ENCODE assay signal across 12 cellular contexts in the genomic region with DNA sequence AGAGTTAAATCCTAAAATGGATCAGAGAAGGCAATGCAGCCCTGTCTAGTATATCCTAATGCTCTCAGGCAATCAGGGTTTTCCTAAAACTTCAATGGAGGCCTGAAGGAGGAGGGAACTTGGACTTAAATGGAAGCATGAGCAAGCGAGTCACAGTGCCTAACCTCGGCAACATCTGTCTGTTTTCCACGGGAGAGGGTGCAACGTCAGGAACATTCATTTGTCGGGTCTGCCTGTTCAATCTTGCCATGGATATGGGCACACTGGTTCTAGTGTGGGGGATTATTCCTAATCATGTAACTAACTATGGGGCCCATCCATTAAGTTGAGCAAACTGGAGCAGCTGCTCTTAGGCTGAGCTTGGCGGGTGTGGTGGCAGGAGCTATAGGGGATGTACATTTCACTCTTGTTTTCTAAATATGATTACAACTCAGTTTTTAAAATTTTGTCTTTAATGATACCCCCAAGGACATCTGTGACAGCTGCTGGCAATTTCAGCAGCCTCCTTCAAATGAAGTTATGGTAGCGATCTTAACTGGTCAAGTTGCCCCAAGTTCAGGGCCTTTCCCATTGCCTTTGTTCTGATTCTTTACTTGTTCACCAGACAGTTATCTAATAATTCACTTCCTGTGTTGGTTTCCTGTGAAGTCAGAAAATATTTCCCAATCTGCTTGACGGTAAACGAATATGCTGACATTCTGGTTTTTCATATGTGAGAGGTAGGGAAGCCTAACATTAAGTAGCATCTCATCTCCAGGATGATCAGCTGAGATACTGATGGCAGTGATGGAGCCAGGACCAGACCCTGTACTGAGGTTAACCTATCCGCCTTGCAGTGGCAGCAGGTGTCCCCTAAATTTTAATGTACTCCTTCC. TPM values are rescaled to one million over a fixed set of nuclear protein-coding genes. Genes with fewer than 3 reads are reported as not detected.
DNase-seq lines count a peak whose midpoint lies in the region; ATAC-seq and TF ChIP-seq lines count a peak whose summit lies in the region.
"Had no signal": no experiment of that assay in that cellular context is flagged by ENCODE, and none has a peak within 500 bp of the region (broad histone marks: within the 10 kb centered on the region; RNA-seq: fewer than 3 reads in every experiment).

No MANE protein-coding gene starts in this region.

- H3K4me1 ChIP-seq in CD8-positive, alpha-beta T cell (ENCODE audit: insufficient read depth, low read length): no peaks in the 10 kb centered on the region

- no peaks in the 10 kb centered on the region for H3K36me3 ChIP-seq in CD8-positive, alpha-beta T cell (ENCODE audit: insufficient read depth, low read length)

- DNase-seq in CD8-positive, alpha-beta T cell: peak in 1 of 7 experiments; percentile 26
- no peak for DNase-seq in activated CD4-positive, alpha-beta memory T cell treated with anti-CD3 and anti-CD28 coated beads, Interleukin-2, amount 10 ng/mL, durations not matched to agents 7 days and 5 days
- DNase-seq in lung microvascular endothelial cell (ENCODE audit: low read depth in 2 of 2) (peak; percentile 46 to 82), SHP77 treated with DMSO at 0.1 percent for 48 hours (lab: John Stamatoyannopoulos, UW) (no peak), cerebellar nuclear complex (lab: John Stamatoyannopoulos, UW) (no peak), superior temporal gyrus (ENCODE audit: extremely low spot score) (no peak)
- DNase-seq in stimulated activated CD8-positive, alpha-beta memory T cell treated with anti-CD3 and anti-CD28 coated beads, Interleukin-4, amount 100 ng/mL, for 48 hours: no peak
- DNase-seq: activated CD4-positive, alpha-beta T cell treated with anti-CD3 and anti-CD28 coated beads, Interleukin-2, amount 50 U/mL, for 48 hours; DMS153; NCI-H1092 had no signal

- peak overlapping the region; percentile 86 for H3K27ac Mint-ChIP-seq in CD8-positive, alpha-beta T cell
- H3K27ac Mint-ChIP-seq in activated CD4-positive, alpha-beta memory T cell treated with anti-CD3 and anti-CD28 coated beads, Interleukin-2, amount 10 ng/mL, durations not matched to agents 7 days and 5 days: peak overlapping the region; percentile 23

- H3K9me3 ChIP-seq in CD8-positive, alpha-beta T cell (ENCODE audit: low read length): no peaks in the 10 kb centered on the region

- intact Hi-C loops in CD8-positive, alpha-beta T cell (cut with DNase I, micrococcal nuclease): no loop called here

- no peak overlapping the region for H3K27ac ChIP-seq in CD8-positive, alpha-beta T cell (ENCODE audit: low read depth, low read length)

- POLR2A ChIA-PET in CD8-positive, alpha-beta T cell (lab: Charles Lee): no interaction called here
- POLR2A ChIA-PET in activated CD4-positive, alpha-beta memory T cell treated with anti-CD3 and anti-CD28 coated beads, Interleukin-2, amount 10 ng/mL, durations not matched to agents 7 days and 5 days (lab: Charles Lee): interaction anchor here (0.9 to 1.8 kb wide), 2 partner anchors 28 to 113 kb away, joined by 3 to 5 read pairs; a partner anchor contains a TSS

- H3K4me3 ChIP-seq in CD8-positive, alpha-beta T cell (ENCODE audit: low read depth, low read length): no peak overlapping the region

- CTCF ChIA-PET in CD8-positive, alpha-beta T cell (lab: Charles Lee): interaction anchor here (0.8 kb wide), 1 partner anchor 105 kb away, joined by 3 read pairs; no protein-coding TSS in a partner anchor
- CTCF ChIA-PET in activated CD4-positive, alpha-beta memory T cell treated with anti-CD3 and anti-CD28 coated beads, Interleukin-2, amount 10 ng/mL, durations not matched to agents 7 days and 5 days (lab: Charles Lee): interaction anchor here (0.8 to 1.7 kb wide), 3 partner anchors 9 to 24 kb away, joined by 3 to 6 read pairs (median 3); no protein-coding TSS in a partner anchor

- no peaks in the 10 kb centered on the region for H3K36me3 Mint-ChIP-seq in CD8-positive, alpha-beta T cell
- no peaks in the 10 kb centered on the region for H3K36me3 Mint-ChIP-seq in activated CD4-positive, alpha-beta memory T cell treated with anti-CD3 and anti-CD28 coated beads, Interleukin-2, amount 10 ng/mL, durations not matched to agents 7 days and 5 days (ENCODE audit: low read depth)

- H3K27me3 Mint-ChIP-seq in CD8-positive, alpha-beta T cell (ENCODE audit: low read depth): no peaks in the 10 kb centered on the region
- H3K27me3 Mint-ChIP-seq in activated CD4-positive, alpha-beta memory T cell treated with anti-CD3 and anti-CD28 coated beads, Interleukin-2, amount 10 ng/mL, durations not matched to agents 7 days and 5 days: no peaks in the 10 kb centered on the region

- ATAC-seq in CD8-positive, alpha-beta T cell: peak; percentile 80
- ATAC-seq in HG03354 (IDR thresholded peaks at IDR 0.05; ENCODE audit: poor library complexity, severe bottlenecking, unreplicated experiment): peak; percentile 32

- H3K4me1 Mint-ChIP-seq in CD8-positive, alpha-beta T cell (ENCODE audit: low read depth): peaks cover 30% of the 10 kb centered on the region
- peaks cover 41% of the 10 kb centered on the region for H3K4me1 Mint-ChIP-seq in activated CD4-positive, alpha-beta memory T cell treated with anti-CD3 and anti-CD28 coated beads, Interleukin-2, amount 10 ng/mL, durations not matched to agents 7 days and 5 days

- H3K4me3 Mint-ChIP-seq in CD8-positive, alpha-beta T cell: peak overlapping the region; percentile 46
- H3K4me3 Mint-ChIP-seq in activated CD4-positive, alpha-beta memory T cell treated with anti-CD3 and anti-CD28 coated beads, Interleukin-2, amount 10 ng/mL, durations not matched to agents 7 days and 5 days: no peak overlapping the region
- H3K4me3 Mint-ChIP-seq: neural crest cell had no signal

- no peak for TF ChIP-seq CTCF in CD8-positive, alpha-beta T cell (IDR thresholded peaks at IDR 0.05)

- no peaks in the 10 kb centered on the region for H3K9me3 Mint-ChIP-seq in CD8-positive, alpha-beta T cell
- no peaks in the 10 kb centered on the region for H3K9me3 Mint-ChIP-seq in activated CD4-positive, alpha-beta memory T cell treated with anti-CD3 and anti-CD28 coated beads, Interleukin-2, amount 10 ng/mL, durations not matched to agents 7 days and 5 days
- H3K9me3 Mint-ChIP-seq: neural crest cell had no signal

- no peaks in the 10 kb centered on the region for H3K27me3 ChIP-seq in CD8-positive, alpha-beta T cell (ENCODE audit: insufficient read depth, low read length)

RNA-seq across cellular contexts. Expression of a gene that starts 21.6 kb away (rescaled TPM):
- 10 to 100 TPM; 14.3 to 16.7 TPM for total RNA-seq in CD8-positive, alpha-beta T cell
- total RNA-seq in activated CD4-positive, alpha-beta memory T cell treated with anti-CD3 and anti-CD28 coated beads, Interleukin-2, amount 10 ng/mL, durations not matched to agents 7 days and 5 days: 1 to 10 TPM; 5.1 to 7.5 TPM
- 5.6 and 8.7 TPM in 2 replicates for total RNA-seq in lung microvascular endothelial cell

Comparison
In these comparisons a context has a peak if more than half of its experiments do, and no peak if none do; other contexts are left out.
1. DNase-seq: peak in lung microvascular endothelial cell (2 of 2); none in activated CD4-positive, alpha-beta memory T cell treated with anti-CD3 and anti-CD28 coated beads, Interleukin-2, amount 10 ng/mL, durations not matched to agents 7 days and 5 days (single experiment), SHP77 treated with DMSO at 0.1 percent for 48 hours (single experiment), cerebellar nuclear complex (0 of 2), stimulated activated CD8-positive, alpha-beta memory T cell treated with anti-CD3 and anti-CD28 coated beads, Interleukin-4, amount 100 ng/mL, for 48 hours (single experiment) and superior temporal gyrus (single experiment).